In the genomic region with DNA sequence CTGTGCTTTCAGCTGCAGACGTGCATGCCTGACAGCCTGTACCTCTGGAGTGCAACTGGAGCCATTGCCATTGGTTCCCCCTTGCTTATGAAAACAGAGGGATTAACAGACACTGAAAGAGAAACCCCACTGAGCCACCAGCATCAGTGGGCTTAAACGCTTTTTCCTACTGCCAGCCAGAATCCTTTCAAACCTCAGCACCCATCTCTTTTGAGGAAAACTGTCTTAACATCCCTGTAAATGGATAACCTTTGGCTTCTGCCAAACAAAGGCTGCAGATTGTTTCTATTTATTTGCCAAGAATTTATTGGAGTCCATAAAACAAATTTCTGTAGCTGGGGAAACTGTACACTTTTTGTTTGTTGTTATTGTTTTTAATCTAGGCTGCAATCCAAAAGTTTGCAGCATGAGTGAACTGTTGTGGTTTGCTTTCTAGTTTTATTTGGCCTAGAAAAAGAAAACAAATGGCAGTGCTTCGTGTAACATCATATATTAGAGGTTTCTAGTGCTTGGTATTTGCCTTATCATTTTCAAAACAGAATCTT, we compare ENCODE assay signal across 14 cellular contexts.
DNase-seq lines count a peak whose midpoint lies in the region; ATAC-seq and TF ChIP-seq lines count a peak whose summit lies in the region.
"Had no signal": no experiment of that assay in that cellular context is flagged by ENCODE, and none has a peak within 500 bp of the region (broad histone marks: within the 10 kb centered on the region; RNA-seq: fewer than 3 reads in every experiment).

No MANE protein-coding gene starts in this region.

- WGBS in smooth muscle cell (ENCODE audit: low lambda C conversion rate), result 25% methylated on average over 3 of the region's 3 CpGs

- peaks cover 22% of the 10 kb centered on the region for H3K4me1 ChIP-seq in smooth muscle cell (ENCODE audit: low read depth)

- H3K79me2 ChIP-seq in smooth muscle cell (ENCODE audit: low read depth), result no peaks in the 10 kb centered on the region

- H3K27me3 ChIP-seq in smooth muscle cell (ENCODE audit: low read depth), result no peaks in the 10 kb centered on the region
- H3K27me3 ChIP-seq: foreskin keratinocyte, ovary had no signal

- H3K9me3 ChIP-seq in smooth muscle cell (replicated peaks; ENCODE audit: low read depth), result no peaks in the 10 kb centered on the region
- H3K9me3 ChIP-seq: left ventricle myocardium inferior, ovary had no signal

- peak overlapping the region; percentile 55 for H3K4me2 ChIP-seq in smooth muscle cell

- H4K20me1 ChIP-seq in smooth muscle cell (ENCODE audit: low read depth), result no peaks in the 10 kb centered on the region

- ATAC-seq in HG02840 (IDR thresholded peaks at IDR 0.05; ENCODE audit: low FRiP score, unreplicated experiment) (no peak), GM18861 (IDR thresholded peaks at IDR 0.05; ENCODE audit: unreplicated experiment) (no peak)
- ATAC-seq: foreskin keratinocyte had no signal

- H3F3A ChIP-seq in smooth muscle cell (ENCODE audit: low read depth), result peaks cover 4% of the 10 kb centered on the region

- H3K9ac ChIP-seq in smooth muscle cell (ENCODE audit: low read depth), result no peak overlapping the region

- no peak overlapping the region for H3K4me3 ChIP-seq in smooth muscle cell
- H3K4me3 ChIP-seq: left ventricle myocardium inferior, ovary had no signal

- no peak for TF ChIP-seq CTCF in smooth muscle cell (IDR thresholded peaks at IDR 0.05; ENCODE audit: borderline replicate concordance, insufficient read depth, poor library complexity, severe bottlenecking)

- H2AFZ ChIP-seq in smooth muscle cell (ENCODE audit: low read depth), result no peak overlapping the region

- peak overlapping the region; percentile 14 for H3K27ac ChIP-seq in smooth muscle cell (ENCODE audit: low read depth)
- H3K27ac ChIP-seq: foreskin keratinocyte, left ventricle myocardium inferior, ovary had no signal

- H3K36me3 ChIP-seq in smooth muscle cell (ENCODE audit: low read depth), result no peaks in the 10 kb centered on the region
- H3K36me3 ChIP-seq: left ventricle myocardium inferior, ovary had no signal

- peak; percentile 71 for DNase-seq in NCI-H82 (lab: John Stamatoyannopoulos, UW)
- no peak for DNase-seq in NCI-H82 treated with DMSO at 0.1 percent for 48 hours (lab: John Stamatoyannopoulos, UW; ENCODE audit: unreplicated experiment)
- DNase-seq in NCI-H524 (lab: John Stamatoyannopoulos, UW), result peak; percentile 68 to 90
- DNase-seq in fibroblast of gingiva (ENCODE audit: low read depth), result peak; percentile 80
- DNase-seq in smooth muscle cell (lab: John Stamatoyannopoulos, UW; ENCODE audit: unreplicated experiment), result no peak
- no peak for DNase-seq in stimulated activated CD8-positive, alpha-beta memory T cell treated with anti-CD3 and anti-CD28 coated beads, Interleukin-4, amount 100 ng/mL, for 48 hours
- DNase-seq: caudate nucleus; foreskin keratinocyte; H9; left ventricle myocardium inferior; ovary; stimulated activated CD4-positive, alpha-beta T cell treated with anti-CD3 and anti-CD28 coated beads, Interleukin-4, amount 100 ng/mL, for 24 hours had no signal

Comparison
In these comparisons a context has a peak if more than half of its experiments do, and no peak if none do; other contexts are left out.
1. DNase-seq: peak in NCI-H82 (single experiment), NCI-H524 (2 of 2) and fibroblast of gingiva (single experiment); none in NCI-H82 treated with DMSO at 0.1 percent for 48 hours (single experiment), smooth muscle cell (single experiment) and stimulated activated CD8-positive, alpha-beta memory T cell treated with anti-CD3 and anti-CD28 coated beads, Interleukin-4, amount 100 ng/mL, for 48 hours (single experiment).